In genomic region chr1:205504311-205505075, GRCh38 we compare ENCODE assay signal across 8 cellular contexts. TPM values are rescaled to one million over a fixed set of nuclear protein-coding genes. Genes with fewer than 3 reads are reported as not detected.
DNase-seq lines count a peak whose midpoint lies in the region; ATAC-seq and TF ChIP-seq lines count a peak whose summit lies in the region.

CDK18 (plus strand) TSS chr1:205504669; CDS start chr1:205523168, 18,499 bp downstream.

- intact Hi-C loops in activated B cell treated with CpG ODN at 0.5 μM for 24 hours (cut with micrococcal nuclease) (no loop called here), dorsolateral prefrontal cortex (cut with DNase I) (no loop called here), lower leg skin (cut with DNase I; ENCODE audit: low total_unique reads) (no loop called here)

- peak within 1 kb of the TSS; percentile 81 for H3K4me3 Mint-ChIP-seq in activated B cell treated with CpG ODN at 0.5 μM for 24 hours

- H3K4me3 ChIP-seq in dorsolateral prefrontal cortex, result peak within 1 kb of the TSS; percentile 61 to 92 (median 83)
- H3K4me3 ChIP-seq in lower leg skin (ENCODE audit: low read depth, poor library complexity, severe bottlenecking), result peak within 1 kb of the TSS; percentile 55

- POLR2A ChIA-PET in activated B cell treated with CpG ODN at 0.5 μM for 24 hours (lab: Charles Lee), result interaction anchor here (0.6 to 0.7 kb wide), 2 partner anchors 116 to 259 kb away, joined by 6 to 12 read pairs; no protein-coding TSS in a partner anchor

- H3K36me3 Mint-ChIP-seq in activated B cell treated with CpG ODN at 0.5 μM for 24 hours (ENCODE audit: low read depth), result no peaks in the 10 kb centered on the region

- H3K4me1 Mint-ChIP-seq in activated B cell treated with CpG ODN at 0.5 μM for 24 hours, result peaks cover 13% of the 10 kb centered on the region

- no peak within 1 kb of the TSS for H3K27ac Mint-ChIP-seq in activated B cell treated with CpG ODN at 0.5 μM for 24 hours

- no peaks in the 10 kb centered on the region for H3K27me3 ChIP-seq in dorsolateral prefrontal cortex

- H3K9me3 Mint-ChIP-seq in activated B cell treated with CpG ODN at 0.5 μM for 24 hours, result no peaks in the 10 kb centered on the region

- WGBS in lower leg skin, 2 donors, result 4% methylated on average over 37 to 38 of the region's 42 CpGs

- H3K27me3 Mint-ChIP-seq in activated B cell treated with CpG ODN at 0.5 μM for 24 hours, result no peaks in the 10 kb centered on the region

- TF ChIP-seq POLR2A in lower leg skin (IDR thresholded peaks at IDR 0.05), result no peak

- CTCF ChIA-PET in activated B cell treated with CpG ODN at 0.5 μM for 24 hours (lab: Charles Lee), result no interaction called here

- H3K27ac ChIP-seq in dorsolateral prefrontal cortex, result peak within 1 kb of the TSS; percentile 71 to 100 (median 95)

- TF ChIP-seq CTCF in activated B cell treated with CpG ODN at 0.5 μM for 24 hours (IDR thresholded peaks at IDR 0.05) (no peak), dorsolateral prefrontal cortex (IDR thresholded peaks at IDR 0.05 in 54 of 56, conservative IDR thresholded peaks at IDR 0.05 in 2 of 56; ENCODE audit: low read depth in 1 of 56, partially characterized antibody in 56 of 56) (no peak), lower leg skin (IDR thresholded peaks at IDR 0.05) (no peak)

- ATAC-seq in activated B cell treated with CpG ODN at 0.5 μM for 24 hours (ENCODE audit: low read depth) (peak; percentile 79), GM19395 (IDR thresholded peaks at IDR 0.05; ENCODE audit: unreplicated experiment) (no peak)

- DNase-seq in ELR (ENCODE audit: low read depth), result peak; percentile 18
- peak; percentile 68 to 83 for DNase-seq in NCI-H187 (lab: John Stamatoyannopoulos, UW)
- peak; percentile 41 for DNase-seq in activated B cell treated with CpG ODN at 0.5 μM for 24 hours
- peak; percentile 63 to 95 (median 92) for DNase-seq in dorsolateral prefrontal cortex
- peak; percentile 52 to 91 for DNase-seq in lower leg skin (ENCODE audit: low spot score in 2 of 2)
- peak in 2 of 3 experiments; percentile 14 to 47 for DNase-seq in stimulated activated CD4-positive, alpha-beta T cell treated with anti-CD3 and anti-CD28 coated beads, TNF-alpha, amount 100 ng/mL, for 24 hours (ENCODE audit: low read depth in 3 of 3)
- no peak for DNase-seq in GM19240 (ENCODE audit: insufficient read length, low spot score)

RNA-seq across cellular contexts. Expression of gene CDK18, which starts in this region (rescaled TPM):
- total RNA-seq in activated B cell treated with CpG ODN at 0.5 μM for 24 hours (1.9 and 2.6 TPM in 2 replicates), dorsolateral prefrontal cortex (100 to 1,000 TPM in 101 of 120 experiments, 10 to 100 TPM in 19; 55.9 to 606 (median 176) TPM), lower leg skin (1 to 10 TPM; 4.5 to 6.5 (median 5.1) TPM)

Comparison
In these comparisons a context has a peak if more than half of its experiments do, and no peak if none do; other contexts are left out.
1. RNA of gene CDK18 (total RNA-seq): 55.9 to 606 TPM in dorsolateral prefrontal cortex; 4.5 to 6.5 TPM in lower leg skin and 1.9 to 2.6 TPM in activated B cell treated with CpG ODN at 0.5 μM for 24 hours; every median in the first group is over 4 times any median in the second.